20 cellular contexts compared by ENCODE assay signal in genomic region chr16:59260892-59261291, GRCh38.
"Had no signal": no experiment of that assay in that cellular context is flagged by ENCODE, and none has a peak within 500 bp of the region (broad histone marks: within the 10 kb centered on the region; RNA-seq: fewer than 3 reads in every experiment).

No MANE protein-coding gene starts in this region.

- H3K36me3 Mint-ChIP-seq: natural killer cell treated with Interleukin-12 subunit alpha and Interleukin-12 subunit beta and Interleukin-15 and Interleukin-18, amount 100 ng/mL, for 72 hours; neural progenitor cell had no signal

- H3K27me3 Mint-ChIP-seq: progenitor cell of endocrine pancreas had no signal

- H3K4me3 ChIP-seq: dorsolateral prefrontal cortex, heart left ventricle, neural progenitor cell, pancreas, tibial artery, upper lobe of right lung, vagina had no signal

- H3K4me1 ChIP-seq: heart left ventricle, neural progenitor cell, pancreas, tibial artery, upper lobe of right lung, vagina had no signal

- H3K9me3 ChIP-seq: heart left ventricle, pancreas, tibial artery, upper lobe of right lung, vagina had no signal

- H3K27me3 ChIP-seq: heart left ventricle, neural progenitor cell, tibial artery, upper lobe of right lung, vagina had no signal

- H3K4me3 Mint-ChIP-seq: neural progenitor cell had no signal

- DNase-seq: cortex of kidney; dorsolateral prefrontal cortex; effector CD8-positive, alpha-beta T cell; foreskin melanocyte; heart left ventricle; hippocampal formation; left colon; mesendoderm; nucleus accumbens; pancreas; right cardiac atrium; small intestine; stimulated activated CD4-positive, alpha-beta T cell treated with anti-CD3 and anti-CD28 coated beads, Interleukin-12 subunit alpha, Interleukin-12 subunit beta, amount 100 ng/mL, for 4 hours; stimulated activated naive CD4-positive, alpha-beta T cell treated with Interleukin-2 at 50 U/mL for 16 hours; tibial artery; upper lobe of right lung had no signal

- H3K27ac Mint-ChIP-seq: neural progenitor cell, progenitor cell of endocrine pancreas had no signal

- H3K36me3 ChIP-seq: heart left ventricle, neural progenitor cell, pancreas, tibial artery, upper lobe of right lung, vagina had no signal

- H3K27ac ChIP-seq: dorsolateral prefrontal cortex, heart left ventricle, neural progenitor cell, pancreas, tibial artery, upper lobe of right lung, vagina had no signal

- H3K4me1 Mint-ChIP-seq: neural progenitor cell had no signal

- H3K9me3 Mint-ChIP-seq: neural progenitor cell had no signal

- ATAC-seq: heart left ventricle, left colon, pancreas, right cardiac atrium had no signal
